In the genomic region with DNA sequence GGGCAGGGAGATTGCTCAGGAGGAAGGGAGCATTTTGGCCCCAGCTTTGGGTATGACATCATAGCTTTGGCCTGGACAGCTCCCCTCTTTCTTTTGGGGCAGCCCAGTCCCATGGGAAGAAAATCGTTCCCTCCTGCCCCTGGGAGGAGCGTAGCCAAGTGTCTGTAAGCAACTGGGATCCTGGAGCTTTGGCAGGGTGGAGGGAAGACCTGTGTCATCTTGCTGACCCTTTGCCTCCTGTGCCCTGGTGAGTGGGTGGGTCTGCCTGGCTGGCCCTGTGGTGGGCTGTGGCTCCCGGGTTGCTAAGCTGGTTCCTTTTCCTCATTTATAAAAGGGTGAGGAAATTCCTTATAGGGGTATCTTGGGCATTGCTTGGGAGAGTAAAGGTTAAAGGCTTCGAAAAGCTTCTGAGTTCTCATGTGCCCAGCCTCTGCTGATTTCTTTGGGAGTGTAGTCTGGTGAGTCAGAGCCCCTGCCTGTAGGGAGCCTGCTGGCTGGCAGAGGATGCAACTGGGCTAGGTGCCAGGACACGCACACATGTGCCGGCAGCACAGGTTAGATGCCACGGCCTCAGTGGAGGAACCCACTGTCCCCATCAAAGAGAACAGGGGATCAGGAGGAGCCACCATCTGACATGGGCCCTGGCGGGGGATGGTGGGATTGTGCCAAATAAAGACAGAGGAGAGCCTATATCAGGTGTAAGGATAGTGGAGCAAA, we compare ENCODE assay signal across 11 cellular contexts.
DNase-seq lines count a peak whose midpoint lies in the region; ATAC-seq and TF ChIP-seq lines count a peak whose summit lies in the region.
"Had no signal": no experiment of that assay in that cellular context is flagged by ENCODE, and none has a peak within 500 bp of the region (broad histone marks: within the 10 kb centered on the region; RNA-seq: fewer than 3 reads in every experiment).

No MANE protein-coding gene starts in this region.

- CTCF ChIA-PET in activated CD8-positive, alpha-beta memory T cell treated with anti-CD3 and anti-CD28 coated beads, Interleukin-2, amount 10 ng/mL, durations not matched to agents 7 days and 5 days (lab: Charles Lee), result no interaction called here
- CTCF ChIA-PET in activated CD4-positive, alpha-beta memory T cell treated with anti-CD3 and anti-CD28 coated beads, Interleukin-2, amount 10 ng/mL, durations not matched to agents 7 days and 5 days (lab: Charles Lee), result interaction anchor here (1.2 kb wide), 1 partner anchor 18 kb away, joined by 4 read pairs; no protein-coding TSS in a partner anchor

- no peaks in the 10 kb centered on the region for H3K27me3 Mint-ChIP-seq in activated CD8-positive, alpha-beta memory T cell treated with anti-CD3 and anti-CD28 coated beads, Interleukin-2, amount 10 ng/mL, durations not matched to agents 7 days and 5 days
- peaks cover 2% of the 10 kb centered on the region for H3K27me3 Mint-ChIP-seq in activated CD4-positive, alpha-beta memory T cell treated with anti-CD3 and anti-CD28 coated beads, Interleukin-2, amount 10 ng/mL, durations not matched to agents 7 days and 5 days

- H3K4me1 Mint-ChIP-seq in activated CD8-positive, alpha-beta memory T cell treated with anti-CD3 and anti-CD28 coated beads, Interleukin-2, amount 10 ng/mL, durations not matched to agents 7 days and 5 days, result no peaks in the 10 kb centered on the region
- no peaks in the 10 kb centered on the region for H3K4me1 Mint-ChIP-seq in activated CD4-positive, alpha-beta memory T cell treated with anti-CD3 and anti-CD28 coated beads, Interleukin-2, amount 10 ng/mL, durations not matched to agents 7 days and 5 days

- 25% methylated on average over 7 of the region's 8 CpGs for WGBS in suprapubic skin

- POLR2A ChIA-PET in activated CD4-positive, alpha-beta memory T cell treated with anti-CD3 and anti-CD28 coated beads, Interleukin-2, amount 10 ng/mL, durations not matched to agents 7 days and 5 days (lab: Charles Lee), result no interaction called here

- H3K27ac ChIP-seq in suprapubic skin, result peak overlapping the region; percentile 3

- TF ChIP-seq EP300 in suprapubic skin (IDR thresholded peaks at IDR 0.05), result no peak

- no peak for ATAC-seq in activated CD8-positive, alpha-beta memory T cell treated with anti-CD3 and anti-CD28 coated beads, Interleukin-2, amount 10 ng/mL, durations not matched to agents 7 days and 5 days

- no peak overlapping the region for H3K4me3 ChIP-seq in suprapubic skin

- TF ChIP-seq POLR2A in suprapubic skin (IDR thresholded peaks at IDR 0.05), result no peak

- DNase-seq in HT1080 (ENCODE audit: low read depth) (peak; percentile 78), brain pericyte (ENCODE audit: low read depth, low spot score) (peak; percentile 50), iris pigment epithelial cell (ENCODE audit: low read depth) (peak; percentile 52), suprapubic skin (ENCODE audit: low spot score in 2 of 2) (no peak), dedifferentiated amniotic fluid mesenchymal stem cell (ENCODE audit: extremely low spot score) (no peak), NCI-H2107 (lab: John Stamatoyannopoulos, UW) (no peak)
- no peak for DNase-seq in activated CD8-positive, alpha-beta memory T cell treated with anti-CD3 and anti-CD28 coated beads, Interleukin-2, amount 10 ng/mL, durations not matched to agents 7 days and 5 days
- no peak for DNase-seq in activated CD4-positive, alpha-beta memory T cell treated with anti-CD3 and anti-CD28 coated beads, Interleukin-2, amount 10 ng/mL, durations not matched to agents 7 days and 5 days
- DNase-seq: activated B cell treated with CpG ODN at 0.5 μM for 24 hours; NCI-H748 treated with DMSO at 0.1 percent for 48 hours; stimulated activated CD4-positive, alpha-beta T cell treated with anti-CD3 and anti-CD28 coated beads, Interleukin-1b, Interleukin-23, amount 100 ng/mL, for 48 hours had no signal

- no peak for TF ChIP-seq CTCF in suprapubic skin (IDR thresholded peaks at IDR 0.05)

- no peak overlapping the region for H3K27ac Mint-ChIP-seq in activated CD8-positive, alpha-beta memory T cell treated with anti-CD3 and anti-CD28 coated beads, Interleukin-2, amount 10 ng/mL, durations not matched to agents 7 days and 5 days
- H3K27ac Mint-ChIP-seq in activated CD4-positive, alpha-beta memory T cell treated with anti-CD3 and anti-CD28 coated beads, Interleukin-2, amount 10 ng/mL, durations not matched to agents 7 days and 5 days, result no peak overlapping the region
- H3K27ac Mint-ChIP-seq: activated B cell treated with CpG ODN at 0.5 μM for 24 hours had no signal

- H3K4me3 Mint-ChIP-seq in activated CD8-positive, alpha-beta memory T cell treated with anti-CD3 and anti-CD28 coated beads, Interleukin-2, amount 10 ng/mL, durations not matched to agents 7 days and 5 days, result no peak overlapping the region
- no peak overlapping the region for H3K4me3 Mint-ChIP-seq in activated CD4-positive, alpha-beta memory T cell treated with anti-CD3 and anti-CD28 coated beads, Interleukin-2, amount 10 ng/mL, durations not matched to agents 7 days and 5 days
- H3K4me3 Mint-ChIP-seq: activated B cell treated with CpG ODN at 0.5 μM for 24 hours had no signal

- peaks cover 16% of the 10 kb centered on the region for H3K4me1 ChIP-seq in suprapubic skin

- H3K27me3 ChIP-seq in suprapubic skin, result no peaks in the 10 kb centered on the region

- no peaks in the 10 kb centered on the region for H3K9me3 ChIP-seq in suprapubic skin

- H3K9me3 Mint-ChIP-seq in activated CD8-positive, alpha-beta memory T cell treated with anti-CD3 and anti-CD28 coated beads, Interleukin-2, amount 10 ng/mL, durations not matched to agents 7 days and 5 days (ENCODE audit: low read depth), result no peaks in the 10 kb centered on the region
- H3K9me3 Mint-ChIP-seq in activated CD4-positive, alpha-beta memory T cell treated with anti-CD3 and anti-CD28 coated beads, Interleukin-2, amount 10 ng/mL, durations not matched to agents 7 days and 5 days, result no peaks in the 10 kb centered on the region
- H3K9me3 Mint-ChIP-seq: activated B cell treated with CpG ODN at 0.5 μM for 24 hours had no signal

- H3K36me3 Mint-ChIP-seq in activated CD8-positive, alpha-beta memory T cell treated with anti-CD3 and anti-CD28 coated beads, Interleukin-2, amount 10 ng/mL, durations not matched to agents 7 days and 5 days, result no peaks in the 10 kb centered on the region
- H3K36me3 Mint-ChIP-seq in activated CD4-positive, alpha-beta memory T cell treated with anti-CD3 and anti-CD28 coated beads, Interleukin-2, amount 10 ng/mL, durations not matched to agents 7 days and 5 days (ENCODE audit: low read depth), result no peaks in the 10 kb centered on the region

- peaks cover 66% of the 10 kb centered on the region for H3K36me3 ChIP-seq in suprapubic skin

Comparison
In these comparisons a context has a peak if more than half of its experiments do, and no peak if none do; other contexts are left out.
1. DNase-seq: peak in HT1080 (single experiment), brain pericyte (single experiment) and iris pigment epithelial cell (single experiment); none in suprapubic skin (0 of 2), dedifferentiated amniotic fluid mesenchymal stem cell (single experiment), activated CD8-positive, alpha-beta memory T cell treated with anti-CD3 and anti-CD28 coated beads, Interleukin-2, amount 10 ng/mL, durations not matched to agents 7 days and 5 days (single experiment), NCI-H2107 (single experiment) and activated CD4-positive, alpha-beta memory T cell treated with anti-CD3 and anti-CD28 coated beads, Interleukin-2, amount 10 ng/mL, durations not matched to agents 7 days and 5 days (single experiment).